15 cellular contexts compared by ENCODE assay signal in genomic region chr20:36086767-36087166, GRCh38.
DNase-seq lines count a peak whose midpoint lies in the region; ATAC-seq, FAIRE-seq and TF ChIP-seq lines count a peak whose summit lies in the region.
"Had no signal": no experiment of that assay in that cellular context is flagged by ENCODE, and none has a peak within 500 bp of the region (broad histone marks: within the 10 kb centered on the region; RNA-seq: fewer than 3 reads in every experiment).

No MANE protein-coding gene starts in this region.

- H3K4me2 ChIP-seq in hepatocyte: peak overlapping the region; percentile 7
- H3K4me2 ChIP-seq: BLaER1 had no signal

- TF ChIP-seq CTCF in hepatocyte (IDR thresholded peaks at IDR 0.05; ENCODE audit: poor library complexity): no peak

- ATAC-seq in GM21529 (IDR thresholded peaks at IDR 0.05; ENCODE audit: unreplicated experiment) (no peak), GM21717 (IDR thresholded peaks at IDR 0.05; ENCODE audit: unreplicated experiment) (no peak), HG02588 (IDR thresholded peaks at IDR 0.05; ENCODE audit: unreplicated experiment) (no peak)
- ATAC-seq: activated CD8-positive, alpha-beta T cell treated with anti-CD3 and anti-CD28 coated beads, Interleukin-2, amount 10 ng/mL, durations not matched to agents 7 days and 5 days had no signal

- no peaks in the 10 kb centered on the region for H3K9me3 ChIP-seq in hepatocyte (ENCODE audit: low read depth)
- no peaks in the 10 kb centered on the region for H3K9me3 ChIP-seq in small intestine (ENCODE audit: control insufficient read depth, low read depth)
- H3K9me3 ChIP-seq: tibial nerve had no signal

- peak; percentile 90 for DNase-seq in HT-29 (ENCODE audit: low spot score)
- peak; percentile 31 for DNase-seq in SKM-1 treated with dmso at 0.1 percent for 144 hours (lab: John Stamatoyannopoulos, UW; ENCODE audit: unreplicated experiment)
- no peak for DNase-seq in hepatocyte (ENCODE audit: low spot score)
- DNase-seq in small intestine: peak; percentile 87
- DNase-seq in effector CD4-positive, alpha-beta T cell: no peak
- DNase-seq: activated CD8-positive, alpha-beta T cell treated with anti-CD3 and anti-CD28 coated beads, Interleukin-2, amount 10 ng/mL, durations not matched to agents 7 days and 5 days; DMS79 treated with DMSO at 0.1 percent for 48 hours; NCI-H1092 treated with DMSO at 0.1 percent for 48 hours; stimulated activated CD4-positive, alpha-beta T cell treated with anti-CD3 and anti-CD28 coated beads, Interleukin-1b, Interleukin-23, amount 100 ng/mL, for 48 hours had no signal

- WGBS in hepatocyte (ENCODE audit: low lambda C conversion rate, missing lambda C conversion rate): 38% methylated on average over 2 of the region's 2 CpGs
- 4 to 28% (median 15%) methylated on average over 2 of the region's 2 CpGs for WGBS in small intestine, 3 donors

- no peaks in the 10 kb centered on the region for H3K79me2 ChIP-seq in hepatocyte

- H3K27ac ChIP-seq in hepatocyte (peak overlapping the region; percentile 97), small intestine (ENCODE audit: low read depth in 1 of 2, low read length in 1 of 2) (peak overlapping the region; percentile 72 to 87)
- H3K27ac ChIP-seq: BLaER1 had no signal

- H3K27me3 ChIP-seq in hepatocyte (peaks cover 4% of the 10 kb centered on the region), small intestine (ENCODE audit: control insufficient read depth in 2 of 2, insufficient read depth in 2 of 2, low read length in 2 of 2) (no peaks in the 10 kb centered on the region)

- H3K36me3 ChIP-seq in hepatocyte (replicated peaks; ENCODE audit: insufficient read depth, low read depth): no peaks in the 10 kb centered on the region
- no peaks in the 10 kb centered on the region for H3K36me3 ChIP-seq in small intestine (ENCODE audit: control insufficient read depth in 2 of 2, insufficient read depth in 2 of 2, low read length in 2 of 2)
- H3K36me3 ChIP-seq: BLaER1, tibial nerve had no signal

- H3K9me2 ChIP-seq in hepatocyte (replicated peaks; ENCODE audit: insufficient read depth): no peaks in the 10 kb centered on the region

- H3K4me3 ChIP-seq in hepatocyte (no peak overlapping the region), small intestine (ENCODE audit: low read depth in 1 of 2, low read length in 2 of 2) (no peak overlapping the region)
- H3K4me3 ChIP-seq: BLaER1, tibial nerve had no signal

- no peaks in the 10 kb centered on the region for H4K20me1 ChIP-seq in hepatocyte (ENCODE audit: insufficient read depth, poor library complexity, severe bottlenecking)

- H2AFZ ChIP-seq in hepatocyte: no peak overlapping the region

- FAIRE-seq in small intestine (lab: Jason Lieb, UNC): no peak
- FAIRE-seq: astrocyte had no signal

- H3K4me1 ChIP-seq in hepatocyte (ENCODE audit: insufficient read depth) (peaks cover 40% of the 10 kb centered on the region), small intestine (ENCODE audit: control insufficient read depth in 2 of 2, insufficient read depth in 1 of 2, low read depth in 1 of 2, low read length in 1 of 2) (no peaks in the 10 kb centered on the region)
- H3K4me1 ChIP-seq: BLaER1 had no signal

Comparison
In these comparisons a context has a peak if more than half of its experiments do, and no peak if none do; other contexts are left out.
1. DNase-seq: peak in HT-29 (single experiment), SKM-1 treated with dmso at 0.1 percent for 144 hours (single experiment) and small intestine (single experiment); none in hepatocyte (single experiment) and effector CD4-positive, alpha-beta T cell (single experiment).